9 cellular contexts compared by ENCODE assay signal in the genomic region with DNA sequence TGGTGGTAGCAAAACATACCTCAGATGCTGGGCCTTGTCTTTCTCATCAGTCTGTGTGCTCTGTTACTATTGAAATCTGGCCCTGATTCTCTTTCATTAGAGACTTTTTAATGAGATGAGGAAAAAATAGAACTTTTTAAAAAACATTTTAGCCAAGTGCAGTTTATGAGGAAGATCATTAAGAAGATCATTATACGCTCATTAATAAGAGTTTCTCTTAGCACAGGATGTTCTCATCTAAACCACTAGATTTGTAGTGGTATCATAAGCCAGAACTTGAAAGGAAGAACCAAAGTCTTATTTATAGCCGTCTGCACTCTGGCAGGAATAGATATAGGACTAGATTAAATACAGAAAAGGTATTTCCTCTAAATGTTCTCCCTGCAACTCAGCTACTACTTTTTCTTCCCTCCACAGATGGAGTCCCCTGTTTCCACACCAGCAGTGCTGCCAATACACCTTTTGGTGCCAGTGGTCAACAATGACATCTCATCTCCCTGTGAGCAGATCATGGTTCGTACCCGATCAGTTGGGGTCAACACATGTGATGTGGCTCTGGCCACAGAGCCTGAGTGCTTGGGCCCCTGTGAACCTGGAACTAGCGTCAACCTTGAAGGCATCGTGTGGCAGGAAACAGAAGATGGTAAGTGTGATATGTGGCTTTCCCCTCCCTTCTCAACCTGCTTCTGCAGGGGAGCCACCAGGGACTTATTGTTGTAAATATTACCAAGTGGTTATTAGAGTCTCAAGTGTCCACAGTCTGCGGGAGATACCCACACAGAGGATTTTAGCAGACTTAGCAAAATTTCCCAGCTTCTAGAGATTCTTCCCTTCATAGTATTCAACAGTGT.
DNase-seq lines count a peak whose midpoint lies in the region; ATAC-seq, FAIRE-seq and TF ChIP-seq lines count a peak whose summit lies in the region.
"Had no signal": no experiment of that assay in that cellular context is flagged by ENCODE, and none has a peak within 500 bp of the region (broad histone marks: within the 10 kb centered on the region; RNA-seq: fewer than 3 reads in every experiment).

No MANE protein-coding gene starts in this region.

- H3K27me3 ChIP-seq in naive thymus-derived CD4-positive, alpha-beta T cell (ENCODE audit: control insufficient read depth in 2 of 2, insufficient read depth in 2 of 2, low read length in 2 of 2) = no peaks in the 10 kb centered on the region
- H3K27me3 ChIP-seq in vagina (no peaks in the 10 kb centered on the region), A673 (replicated peaks; ENCODE audit: insufficient read depth, low read depth, low read length, poor library complexity) (no peaks in the 10 kb centered on the region), GM23338 (ENCODE audit: insufficient read depth) (no peaks in the 10 kb centered on the region)

- no peaks in the 10 kb centered on the region for H3K9me3 Mint-ChIP-seq in naive thymus-derived CD4-positive, alpha-beta T cell
- H3K9me3 Mint-ChIP-seq in GM23338 = no peaks in the 10 kb centered on the region

- intact Hi-C loops in naive thymus-derived CD4-positive, alpha-beta T cell (cut with micrococcal nuclease) = loop anchor here (1.0 to 5.0 kb wide), 5 partner anchors 12 to 192 kb away; no protein-coding TSS in a partner anchor
- intact Hi-C loops in vagina (cut with DNase I) (no loop called here), A673 (cut with micrococcal nuclease; ENCODE audit: unreplicated experiment) (no loop called here)

- no peak overlapping the region for H2AFZ ChIP-seq in GM23338

- FAIRE-seq in GM18507 (lab: Jason Lieb, UNC) = peak; percentile 85
- FAIRE-seq: H1 had no signal

- no peaks in the 10 kb centered on the region for H3K9me2 ChIP-seq in GM23338 (ENCODE audit: insufficient read depth)

- H3K27ac ChIP-seq in naive thymus-derived CD4-positive, alpha-beta T cell (ENCODE audit: low read depth, low read length) = peak overlapping the region; percentile 55
- H3K27ac ChIP-seq in vagina (no peak overlapping the region), A673 (ENCODE audit: low read depth, low read length, poor library complexity, severe bottlenecking) (no peak overlapping the region), GM23338 (ENCODE audit: low read depth) (no peak overlapping the region)

- no peak overlapping the region for H3K4me2 ChIP-seq in GM23338

- DNase-seq in GM18507 (ENCODE audit: extremely low spot score, insufficient read length, low read depth) (no peak), vagina (ENCODE audit: extremely low spot score in 2 of 2) (no peak), A673 (ENCODE audit: low spot score) (no peak), GM23338 (ENCODE audit: low spot score) (no peak), NCI-H69 (lab: John Stamatoyannopoulos, UW) (no peak)
- DNase-seq in activated CD8-positive, alpha-beta memory T cell treated with anti-CD3 and anti-CD28 coated beads for 24 hours = peak; percentile 69
- peak; percentile 31 to 80 (median 66) for DNase-seq in naive thymus-derived CD4-positive, alpha-beta T cell

- H3K4me1 Mint-ChIP-seq in naive thymus-derived CD4-positive, alpha-beta T cell = peaks cover 72 to 98% (median 93%) of the 10 kb centered on the region in 7 donors
- H3K4me1 Mint-ChIP-seq in GM23338 = peaks cover 31% of the 10 kb centered on the region

- H3K27me3 Mint-ChIP-seq in naive thymus-derived CD4-positive, alpha-beta T cell = no peaks in the 10 kb centered on the region
- peaks cover 3% of the 10 kb centered on the region for H3K27me3 Mint-ChIP-seq in GM23338 (ENCODE audit: insufficient read depth, low read depth, poor library complexity)

- no TSS peak for BruUV-seq in A673 (replicated peaks; lab: Mats Ljungman, UMichigan)

- peaks cover 55% of the 10 kb centered on the region for H4K20me1 ChIP-seq in GM23338 (replicated peaks; ENCODE audit: insufficient read depth)

- ATAC-seq in HG03064 (IDR thresholded peaks at IDR 0.05; ENCODE audit: low read depth, unreplicated experiment) (peak; percentile 67), GM23338 (no peak)
- ATAC-seq in naive thymus-derived CD4-positive, alpha-beta T cell = peak; percentile 89

- POLR2A ChIA-PET in naive thymus-derived CD4-positive, alpha-beta T cell (lab: Charles Lee) = interaction anchor here (0.9 to 1.2 kb wide), 3 partner anchors 29 to 192 kb away, joined by 4 to 9 read pairs (median 5); no protein-coding TSS in a partner anchor
- POLR2A ChIA-PET in A673 (lab: Charles Lee; ENCODE audit: low non-redundant PET) = interaction anchor here (0.6 kb wide), 2 partner anchors 35 to 195 kb away, joined by 3 to 33 read pairs; no protein-coding TSS in a partner anchor

- no peak for TF ChIP-seq POLR2A in vagina (IDR thresholded peaks at IDR 0.05)

- peaks cover 0 to 24% (median 0%) of the 10 kb centered on the region in 5 donors for H3K36me3 Mint-ChIP-seq in naive thymus-derived CD4-positive, alpha-beta T cell
- no peaks in the 10 kb centered on the region for H3K36me3 Mint-ChIP-seq in GM23338 (ENCODE audit: low read depth)

- H3F3A ChIP-seq in GM23338 (replicated peaks; ENCODE audit: low read depth) = no peaks in the 10 kb centered on the region

- H3K4me3 ChIP-seq in naive thymus-derived CD4-positive, alpha-beta T cell (ENCODE audit: low read length) = peak overlapping the region; percentile 46
- no peak overlapping the region for H3K4me3 ChIP-seq in vagina
- H3K4me3 ChIP-seq in A673 (ENCODE audit: low read depth, low read length, poor library complexity, severe bottlenecking) = no peak overlapping the region
- H3K4me3 ChIP-seq in GM23338 = no peak overlapping the region

- CTCF ChIA-PET in naive thymus-derived CD4-positive, alpha-beta T cell (lab: Charles Lee) = no interaction called here
- CTCF ChIA-PET in A673 (lab: Charles Lee) = no interaction called here

- peaks cover 69% of the 10 kb centered on the region for H3K79me2 ChIP-seq in GM23338 (replicated peaks; ENCODE audit: insufficient read depth)

- peak overlapping the region; percentile 82 to 94 (median 91) for H3K27ac Mint-ChIP-seq in naive thymus-derived CD4-positive, alpha-beta T cell
- no peak overlapping the region for H3K27ac Mint-ChIP-seq in GM23338

- no peaks in the 10 kb centered on the region for H3K36me3 ChIP-seq in naive thymus-derived CD4-positive, alpha-beta T cell (ENCODE audit: control insufficient read depth in 2 of 3, insufficient read depth in 3 of 3, low read length in 3 of 3)
- H3K36me3 ChIP-seq in vagina (no peaks in the 10 kb centered on the region), A673 (ENCODE audit: insufficient read depth, low read length, poor library complexity, severe bottlenecking) (no peaks in the 10 kb centered on the region), GM23338 (ENCODE audit: insufficient read depth) (no peaks in the 10 kb centered on the region)

- no peaks in the 10 kb centered on the region for H3K9me3 ChIP-seq in naive thymus-derived CD4-positive, alpha-beta T cell (ENCODE audit: control insufficient read depth in 2 of 3, low read length in 3 of 3)
- H3K9me3 ChIP-seq in vagina (no peaks in the 10 kb centered on the region), A673 (ENCODE audit: low read depth, low read length, poor library complexity, severe bottlenecking) (no peaks in the 10 kb centered on the region)

- peak overlapping the region; percentile 42 to 90 (median 80) for H3K4me3 Mint-ChIP-seq in naive thymus-derived CD4-positive, alpha-beta T cell
- H3K4me3 Mint-ChIP-seq in GM23338 = no peak overlapping the region

- H3K4me1 ChIP-seq in naive thymus-derived CD4-positive, alpha-beta T cell (ENCODE audit: control insufficient read depth in 2 of 2, insufficient read depth in 2 of 2, low read length in 2 of 2) = peaks cover 53 to 92% of the 10 kb centered on the region in 2 donors
- H3K4me1 ChIP-seq in vagina = peaks cover 58% of the 10 kb centered on the region
- H3K4me1 ChIP-seq in A673 (ENCODE audit: insufficient read depth, low read length, poor library complexity, severe bottlenecking) = peaks cover 54% of the 10 kb centered on the region
- peaks cover 25% of the 10 kb centered on the region for H3K4me1 ChIP-seq in GM23338 (ENCODE audit: insufficient read depth)

- TF ChIP-seq CTCF in vagina (IDR thresholded peaks at IDR 0.05) = no peak
- no peak for TF ChIP-seq CTCF in A673 (conservative IDR thresholded peaks at IDR 0.05; ENCODE audit: low read depth, low read length)
- TF ChIP-seq CTCF in GM23338 (conservative IDR thresholded peaks at IDR 0.05; ENCODE audit: low read depth in 2 of 2) = no peak

TF ChIP-seq in GM23338, 12 proteins besides CTCF, POLR2A, EP300 and RAD21 (continues in another document):
- TF ChIP-seq CREB1 (CRISPR knock-in tag; IDR thresholded peaks at IDR 0.05; ENCODE audit: low read depth) (no peak), POLR2AphosphoS5 (IDR thresholded peaks at IDR 0.05; ENCODE audit: low read depth) (no peak), EZH2phosphoT487 (IDR thresholded peaks at IDR 0.05; ENCODE audit: unreplicated experiment) (no peak), NANOG (IDR thresholded peaks at IDR 0.05; ENCODE audit: borderline replicate concordance) (no peak), STAT1 (IDR thresholded peaks at IDR 0.05; ENCODE audit: unreplicated experiment) (no peak), JUNB (IDR thresholded peaks at IDR 0.05; ENCODE audit: unreplicated experiment) (no peak)
- TF ChIP-seq, protein P1, sequence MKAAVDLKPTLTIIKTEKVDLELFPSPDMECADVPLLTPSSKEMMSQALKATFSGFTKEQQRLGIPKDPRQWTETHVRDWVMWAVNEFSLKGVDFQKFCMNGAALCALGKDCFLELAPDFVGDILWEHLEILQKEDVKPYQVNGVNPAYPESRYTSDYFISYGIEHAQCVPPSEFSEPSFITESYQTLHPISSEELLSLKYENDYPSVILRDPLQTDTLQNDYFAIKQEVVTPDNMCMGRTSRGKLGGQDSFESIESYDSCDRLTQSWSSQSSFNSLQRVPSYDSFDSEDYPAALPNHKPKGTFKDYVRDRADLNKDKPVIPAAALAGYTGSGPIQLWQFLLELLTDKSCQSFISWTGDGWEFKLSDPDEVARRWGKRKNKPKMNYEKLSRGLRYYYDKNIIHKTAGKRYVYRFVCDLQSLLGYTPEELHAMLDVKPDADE (IDR thresholded peaks at IDR 0.05) = no peak

Comparison
In these comparisons a context has a peak if more than half of its experiments do, and no peak if none do; other contexts are left out.
1. DNase-seq: peak in activated CD8-positive, alpha-beta memory T cell treated with anti-CD3 and anti-CD28 coated beads for 24 hours (single experiment) and naive thymus-derived CD4-positive, alpha-beta T cell (9 of 9); none in GM18507 (single experiment), vagina (0 of 2), A673 (single experiment), GM23338 (single experiment) and NCI-H69 (single experiment).
2. intact Hi-C loops: an anchor here in naive thymus-derived CD4-positive, alpha-beta T cell (1.0 to 5.0 kb wide); none called in vagina and A673.